20 cellular contexts compared by ENCODE assay signal in the genomic region with DNA sequence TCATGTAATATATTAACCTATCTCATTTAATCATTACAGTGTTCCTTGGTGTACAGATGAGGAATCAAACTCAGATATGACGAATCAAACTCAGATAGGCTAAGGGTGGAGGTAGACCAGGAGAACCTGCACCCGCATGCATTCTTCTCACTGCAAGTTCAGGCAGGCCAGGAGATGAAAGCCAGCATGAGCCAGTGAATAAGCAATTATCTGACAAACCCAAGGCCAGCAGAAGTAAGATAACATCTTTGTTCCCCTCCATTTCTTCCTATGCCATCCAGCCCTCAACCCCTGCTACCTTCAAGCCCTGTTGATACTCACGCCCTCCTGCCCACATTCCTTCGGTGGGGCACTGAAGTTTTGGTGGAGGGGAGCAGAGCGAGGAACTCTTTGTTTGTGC.
DNase-seq lines count a peak whose midpoint lies in the region; ATAC-seq and TF ChIP-seq lines count a peak whose summit lies in the region.
"Had no signal": no experiment of that assay in that cellular context is flagged by ENCODE, and none has a peak within 500 bp of the region (broad histone marks: within the 10 kb centered on the region; RNA-seq: fewer than 3 reads in every experiment).

No MANE protein-coding gene starts in this region.

- TF ChIP-seq POLR2A in esophagus muscularis mucosa (IDR thresholded peaks at IDR 0.05; ENCODE audit: low read depth), result no peak

- no peaks in the 10 kb centered on the region for H3K9me3 Mint-ChIP-seq in activated CD8-positive, alpha-beta T cell treated with anti-CD3 and anti-CD28 coated beads, Interleukin-2, amount 10 ng/mL, durations not matched to agents 7 days and 5 days (ENCODE audit: insufficient read depth)
- no peaks in the 10 kb centered on the region for H3K9me3 Mint-ChIP-seq in activated CD8-positive, alpha-beta T cell treated with anti-CD3 and anti-CD28 coated beads for 36 hours
- H3K9me3 Mint-ChIP-seq: activated CD4-positive, alpha-beta memory T cell treated with anti-CD3 and anti-CD28 coated beads, Interleukin-2, amount 10 ng/mL, durations not matched to agents 7 days and 5 days; CD4-positive, CD25-positive, alpha-beta regulatory T cell; neural crest cell; stimulated activated naive CD8-positive, alpha-beta T cell treated with anti-CD3 and anti-CD28 coated beads, Interleukin-15, Interleukin-2, amounts not matched to agents 100 ng/mL and 50 ng/mL, for 24 hours had no signal

- no peak for DNase-seq in activated CD8-positive, alpha-beta T cell treated with anti-CD3 and anti-CD28 coated beads, Interleukin-2, amount 10 ng/mL, durations not matched to agents 7 days and 5 days
- DNase-seq in activated CD8-positive, alpha-beta T cell treated with anti-CD3 and anti-CD28 coated beads for 36 hours, result no peak
- no peak for DNase-seq in SK-N-MC (ENCODE audit: low read depth, low spot score)
- no peak for DNase-seq in esophagus muscularis mucosa (ENCODE audit: extremely low spot score)
- no peak for DNase-seq in tibial artery
- no peak for DNase-seq in NCI-H187 (lab: John Stamatoyannopoulos, UW)
- DNase-seq in NOMO-1 (lab: John Stamatoyannopoulos, UW; ENCODE audit: unreplicated experiment in 2 of 2), result no peak
- DNase-seq in neuronal stem cell (ENCODE audit: low spot score), result no peak
- DNase-seq: activated CD4-positive, alpha-beta memory T cell treated with anti-CD3 and anti-CD28 coated beads, Interleukin-2, amount 10 ng/mL, durations not matched to agents 7 days and 5 days; CD4-positive, CD25-positive, alpha-beta regulatory T cell; DMS53; hippocampal formation; kidney; NCI-H2029; NCI-H526 had no signal

- no peak overlapping the region for H2BK15ac ChIP-seq in neuronal stem cell (ENCODE audit: low read length)

- no peak overlapping the region for H2BK5ac ChIP-seq in neuronal stem cell (ENCODE audit: low read length)

- H3K27me3 ChIP-seq in esophagus muscularis mucosa (no peaks in the 10 kb centered on the region), tibial artery (no peaks in the 10 kb centered on the region), neuronal stem cell (ENCODE audit: control insufficient read depth in 3 of 3, insufficient read depth in 3 of 3, low read depth in 1 of 3, low read length in 3 of 3) (no peaks in the 10 kb centered on the region)

- H3K27me3 Mint-ChIP-seq in activated CD8-positive, alpha-beta T cell treated with anti-CD3 and anti-CD28 coated beads, Interleukin-2, amount 10 ng/mL, durations not matched to agents 7 days and 5 days (ENCODE audit: low read depth), result no peaks in the 10 kb centered on the region
- H3K27me3 Mint-ChIP-seq in activated CD8-positive, alpha-beta T cell treated with anti-CD3 and anti-CD28 coated beads for 36 hours, result no peaks in the 10 kb centered on the region
- H3K27me3 Mint-ChIP-seq: activated CD4-positive, alpha-beta memory T cell treated with anti-CD3 and anti-CD28 coated beads, Interleukin-2, amount 10 ng/mL, durations not matched to agents 7 days and 5 days; CD4-positive, CD25-positive, alpha-beta regulatory T cell; stimulated activated naive CD8-positive, alpha-beta T cell treated with anti-CD3 and anti-CD28 coated beads, Interleukin-15, Interleukin-2, amounts not matched to agents 100 ng/mL and 50 ng/mL, for 24 hours had no signal

- WGBS in esophagus muscularis mucosa, result 87% methylated on average over 5 of the region's 5 CpGs
- WGBS in neuronal stem cell (ENCODE audit: extremely low coverage in 2 of 2, insufficient read length in 2 of 2, insufficient replicate concordance in 1 of 2), 2 donors, result no CpG with 5 or more reads among the region's 5 CpGs

- H3K4me1 ChIP-seq in esophagus muscularis mucosa, result peaks cover 26 to 54% (median 44%) of the 10 kb centered on the region in 4 donors
- peaks cover 0 to 39% (median 24%) of the 10 kb centered on the region in 4 donors for H3K4me1 ChIP-seq in tibial artery
- H3K4me1 ChIP-seq in neuronal stem cell (ENCODE audit: control insufficient read depth in 2 of 2, insufficient read depth in 1 of 2, low read depth in 1 of 2, low read length in 2 of 2), result no peaks in the 10 kb centered on the region
- H3K4me1 ChIP-seq: A549 had no signal

- no peak for ATAC-seq in activated CD8-positive, alpha-beta T cell treated with anti-CD3 and anti-CD28 coated beads, Interleukin-2, amount 10 ng/mL, durations not matched to agents 7 days and 5 days
- ATAC-seq in activated CD8-positive, alpha-beta T cell treated with anti-CD3 and anti-CD28 coated beads for 36 hours, result no peak
- ATAC-seq: A549 had no signal

- no peak overlapping the region for H3K9ac ChIP-seq in SK-N-MC (ENCODE audit: insufficient read length)
- no peak overlapping the region for H3K9ac ChIP-seq in neuronal stem cell (ENCODE audit: low read depth, low read length, poor library complexity)

- no peak overlapping the region for H3K4me3 Mint-ChIP-seq in activated CD8-positive, alpha-beta T cell treated with anti-CD3 and anti-CD28 coated beads, Interleukin-2, amount 10 ng/mL, durations not matched to agents 7 days and 5 days
- H3K4me3 Mint-ChIP-seq in activated CD8-positive, alpha-beta T cell treated with anti-CD3 and anti-CD28 coated beads for 36 hours, result no peak overlapping the region
- H3K4me3 Mint-ChIP-seq: activated CD4-positive, alpha-beta memory T cell treated with anti-CD3 and anti-CD28 coated beads, Interleukin-2, amount 10 ng/mL, durations not matched to agents 7 days and 5 days; CD4-positive, CD25-positive, alpha-beta regulatory T cell; mesothelial cell of epicardium; neural crest cell; stimulated activated naive CD8-positive, alpha-beta T cell treated with anti-CD3 and anti-CD28 coated beads, Interleukin-15, Interleukin-2, amounts not matched to agents 100 ng/mL and 50 ng/mL, for 24 hours had no signal

- H3K4me1 Mint-ChIP-seq in activated CD8-positive, alpha-beta T cell treated with anti-CD3 and anti-CD28 coated beads, Interleukin-2, amount 10 ng/mL, durations not matched to agents 7 days and 5 days (ENCODE audit: low read depth), result peaks cover 47% of the 10 kb centered on the region
- H3K4me1 Mint-ChIP-seq in activated CD8-positive, alpha-beta T cell treated with anti-CD3 and anti-CD28 coated beads for 36 hours (ENCODE audit: low read depth), result peaks cover 30% of the 10 kb centered on the region

- no peak overlapping the region for H2AFZ ChIP-seq in neuronal stem cell (ENCODE audit: low read length)

- no peaks in the 10 kb centered on the region for H3K79me1 ChIP-seq in neuronal stem cell (ENCODE audit: low read depth, low read length)

- H3K4me3 ChIP-seq in SK-N-MC (peak overlapping the region; percentile 47), esophagus muscularis mucosa (no peak overlapping the region), tibial artery (no peak overlapping the region), neuronal stem cell (ENCODE audit: low read length in 2 of 2) (no peak overlapping the region)
- H3K4me3 ChIP-seq: A549 had no signal

- H3K23ac ChIP-seq in neuronal stem cell (ENCODE audit: low read depth, low read length, poor library complexity), result no peak overlapping the region

- H3K14ac ChIP-seq in neuronal stem cell (ENCODE audit: low read length), result no peak overlapping the region

- CTCF ChIA-PET in activated CD8-positive, alpha-beta T cell treated with anti-CD3 and anti-CD28 coated beads, Interleukin-2, amount 10 ng/mL, durations not matched to agents 7 days and 5 days (lab: Charles Lee), result interaction anchor here (0.8 to 1.5 kb wide), 4 partner anchors 9 to 232 kb away, joined by 3 to 4 read pairs (median 3); no protein-coding TSS in a partner anchor
- CTCF ChIA-PET in activated CD8-positive, alpha-beta T cell treated with anti-CD3 and anti-CD28 coated beads for 36 hours (lab: Charles Lee), result interaction anchor here (1.8 kb wide), 1 partner anchor 11 kb away, joined by 5 read pairs; no protein-coding TSS in a partner anchor

- no peak for TF ChIP-seq CTCF in activated CD8-positive, alpha-beta T cell treated with anti-CD3 and anti-CD28 coated beads for 36 hours (IDR thresholded peaks at IDR 0.05)
- TF ChIP-seq CTCF in esophagus muscularis mucosa (IDR thresholded peaks at IDR 0.05), result no peak
- no peak for TF ChIP-seq CTCF in tibial artery (IDR thresholded peaks at IDR 0.05)

- H3K27ac ChIP-seq in SK-N-MC (peak overlapping the region; percentile 69), esophagus muscularis mucosa (replicated peaks in 1 of 4) (peak overlapping the region; percentile 65 to 94 (median 80)), tibial artery (peak overlapping the region; percentile 2 to 29), neuronal stem cell (replicated peaks; ENCODE audit: low read length) (no peak overlapping the region)
- H3K27ac ChIP-seq: A549, VCaP had no signal

- no peak for TF ChIP-seq EP300 in esophagus muscularis mucosa (IDR thresholded peaks at IDR 0.05)

- peak overlapping the region; percentile 23 for H3K27ac Mint-ChIP-seq in activated CD8-positive, alpha-beta T cell treated with anti-CD3 and anti-CD28 coated beads, Interleukin-2, amount 10 ng/mL, durations not matched to agents 7 days and 5 days
- H3K27ac Mint-ChIP-seq in activated CD8-positive, alpha-beta T cell treated with anti-CD3 and anti-CD28 coated beads for 36 hours, result no peak overlapping the region
- H3K27ac Mint-ChIP-seq: activated CD4-positive, alpha-beta memory T cell treated with anti-CD3 and anti-CD28 coated beads, Interleukin-2, amount 10 ng/mL, durations not matched to agents 7 days and 5 days; mesothelial cell of epicardium; stimulated activated naive CD8-positive, alpha-beta T cell treated with anti-CD3 and anti-CD28 coated beads, Interleukin-15, Interleukin-2, amounts not matched to agents 100 ng/mL and 50 ng/mL, for 24 hours had no signal

- H3K18ac ChIP-seq in neuronal stem cell (ENCODE audit: low read length), result no peak overlapping the region

- H3K36me3 ChIP-seq in SK-N-MC (ENCODE audit: insufficient read depth, low read length), result no peaks in the 10 kb centered on the region
- no peaks in the 10 kb centered on the region for H3K36me3 ChIP-seq in esophagus muscularis mucosa
- H3K36me3 ChIP-seq in tibial artery, result no peaks in the 10 kb centered on the region
- no peaks in the 10 kb centered on the region for H3K36me3 ChIP-seq in neuronal stem cell (replicated peaks in 1 of 2; ENCODE audit: control insufficient read depth in 2 of 2, insufficient read depth in 2 of 2, low read length in 2 of 2)

- no peak overlapping the region for H3K4ac ChIP-seq in neuronal stem cell (ENCODE audit: low read length)

- H3K36me3 Mint-ChIP-seq in activated CD8-positive, alpha-beta T cell treated with anti-CD3 and anti-CD28 coated beads, Interleukin-2, amount 10 ng/mL, durations not matched to agents 7 days and 5 days (ENCODE audit: low read depth), result peaks cover 26% of the 10 kb centered on the region
- H3K36me3 Mint-ChIP-seq in activated CD8-positive, alpha-beta T cell treated with anti-CD3 and anti-CD28 coated beads for 36 hours (ENCODE audit: low read depth), result peaks cover 10% of the 10 kb centered on the region

- H2BK120ac ChIP-seq in neuronal stem cell (ENCODE audit: low read depth, low read length), result no peak overlapping the region

- POLR2A ChIA-PET in activated CD8-positive, alpha-beta T cell treated with anti-CD3 and anti-CD28 coated beads, Interleukin-2, amount 10 ng/mL, durations not matched to agents 7 days and 5 days (lab: Charles Lee), result no interaction called here
- POLR2A ChIA-PET in activated CD8-positive, alpha-beta T cell treated with anti-CD3 and anti-CD28 coated beads for 36 hours (lab: Charles Lee), result interaction anchor here (1.3 kb wide), 1 partner anchor 8 kb away, joined by 3 read pairs; no protein-coding TSS in a partner anchor

- no peak overlapping the region for H2AK5ac ChIP-seq in neuronal stem cell (ENCODE audit: low read depth, low read length)

- H3K4me2 ChIP-seq in neuronal stem cell (ENCODE audit: insufficient read depth, low read length, poor library complexity, severe bottlenecking), result no peak overlapping the region
- H3K4me2 ChIP-seq: A549 had no signal

- no peak overlapping the region for H2BK12ac ChIP-seq in neuronal stem cell (ENCODE audit: low read length)

- no peaks in the 10 kb centered on the region for H3K9me3 ChIP-seq in SK-N-MC (ENCODE audit: low read depth, low read length)
- H3K9me3 ChIP-seq in esophagus muscularis mucosa, result no peaks in the 10 kb centered on the region
- H3K9me3 ChIP-seq in tibial artery, result no peaks in the 10 kb centered on the region
- H3K9me3 ChIP-seq in neuronal stem cell (replicated peaks in 1 of 2; ENCODE audit: control insufficient read depth in 2 of 2, insufficient read depth in 1 of 2, low read depth in 1 of 2, low read length in 2 of 2), result peaks cover 0 to 6% of the 10 kb centered on the region in 2 donors
- H3K9me3 ChIP-seq: A549 had no signal

- no peak overlapping the region for H4K8ac ChIP-seq in neuronal stem cell (ENCODE audit: low read depth, low read length)

- intact Hi-C loops in activated CD8-positive, alpha-beta T cell treated with anti-CD3 and anti-CD28 coated beads for 36 hours (cut with micrococcal nuclease), result no loop called here
- intact Hi-C loops in esophagus muscularis mucosa (cut with DNase I), result no loop called here
- intact Hi-C loops in tibial artery (cut with DNase I; ENCODE audit: low total_unique reads), result no loop called here

- no peak overlapping the region for H4K91ac ChIP-seq in neuronal stem cell (ENCODE audit: low read depth, low read length, poor library complexity)
